ENCODE assay signal across 8 cellular contexts in genomic region chr2:239298126-239298804, GRCh38.
DNase-seq lines count a peak whose midpoint lies in the region; ATAC-seq, FAIRE-seq and TF ChIP-seq lines count a peak whose summit lies in the region.

No MANE protein-coding gene starts in this region.

- DNase-seq in DND-41 (peak; percentile 95), H1 (ENCODE audit: low read depth in 1 of 2, low spot score in 2 of 2) (no peak), NCI-H2081 (lab: John Stamatoyannopoulos, UW) (no peak), HuH-7.5 (ENCODE audit: low spot score) (no peak), SKM-1 treated with dmso at 0.1 percent for 144 hours (lab: John Stamatoyannopoulos, UW; ENCODE audit: unreplicated experiment) (no peak), epidermal melanocyte (ENCODE audit: insufficient read length, low spot score) (no peak)
- peak; percentile 72 to 77 for DNase-seq in activated CD4-positive, alpha-beta T cell treated with anti-CD3 and anti-CD28 coated beads for 4 hours
- peak; percentile 59 for DNase-seq in stimulated activated CD4-positive, alpha-beta T cell treated with anti-CD3 and anti-CD28 coated beads, Interleukin-4, amount 100 ng/mL, for 1 hour

- H4K20me1 ChIP-seq in DND-41 (ENCODE audit: insufficient read depth, low read length) (peaks cover 88% of the 10 kb centered on the region), H1 (replicated peaks in 1 of 2; ENCODE audit: control insufficient read depth in 1 of 2, insufficient read depth in 2 of 2, low read length in 2 of 2) (peaks cover 3 to 11% of the 10 kb centered on the region in 2 experiments)

- no peak overlapping the region for H4K8ac ChIP-seq in H1 (ENCODE audit: extremely low read depth, insufficient read depth, low read length)

- no peak for TF ChIP-seq EP300 in H1 (IDR thresholded peaks at IDR 0.05; ENCODE audit: borderline replicate concordance in 1 of 2, low read depth in 2 of 2, low read length in 2 of 2)

- H4K91ac ChIP-seq in H1 (replicated peaks; ENCODE audit: insufficient read length, low read length): peak overlapping the region; percentile 20

- 0 out of 2 replicates have a peak overlapping the region, but pooled peaks have one; percentile 18 for H2BK5ac ChIP-seq in H1 (ENCODE audit: low read depth, low read length)

- H3K9ac ChIP-seq in DND-41 (ENCODE audit: low read depth, low read length) (peak overlapping the region; percentile 87), H1 (replicated peaks in 1 of 4; ENCODE audit: extremely low read depth in 1 of 4, low read depth in 3 of 4, low read length in 3 of 4) (no peak overlapping the region)

- peaks cover 6% of the 10 kb centered on the region; the same call in 1 of the 2 replicates for H3K79me1 ChIP-seq in H1 (ENCODE audit: low read depth, low read length)

- H3K23me2 ChIP-seq in H1 (ENCODE audit: low read depth, low read length): no peaks in the 10 kb centered on the region

- peak overlapping the region; percentile 97 for H3K27ac ChIP-seq in DND-41 (ENCODE audit: low read length)
- no peak overlapping the region for H3K27ac ChIP-seq in H1 (ENCODE audit: low read depth, low read length)

- H3K23ac ChIP-seq in H1 (ENCODE audit: insufficient read length): no peak overlapping the region

- H3K4me3 ChIP-seq in DND-41 (ENCODE audit: low read depth in 1 of 2, low read length in 2 of 2) (peak overlapping the region; percentile 81 to 82), H1 (ENCODE audit: extremely low read depth in 1 of 4, insufficient read depth in 2 of 4, low read depth in 3 of 4, low read length in 4 of 4) (no peak overlapping the region)

- H3K4ac ChIP-seq in H1 (replicated peaks; ENCODE audit: insufficient read length, low read depth, low read length): no peak overlapping the region

- H3K9me3 ChIP-seq in DND-41 (ENCODE audit: insufficient read depth, low read length, severe bottlenecking) (peaks cover 4% of the 10 kb centered on the region), H1 (ENCODE audit: insufficient read depth in 2 of 2, low read depth in 1 of 2, low read length in 1 of 2) (no peaks in the 10 kb centered on the region)

- H3K4me2 ChIP-seq in DND-41 (ENCODE audit: insufficient read depth, low read length) (peak overlapping the region; percentile 88), H1 (ENCODE audit: insufficient read depth in 1 of 2, low read depth in 2 of 2, low read length in 2 of 2) (no peak overlapping the region)

- no peak overlapping the region for H2AFZ ChIP-seq in DND-41 (ENCODE audit: low read depth, low read length)
- no peak overlapping the region for H2AFZ ChIP-seq in H1 (ENCODE audit: low read length)

- peaks cover 70% of the 10 kb centered on the region for H3K36me3 ChIP-seq in DND-41 (ENCODE audit: insufficient read depth, low read length)
- no peaks in the 10 kb centered on the region for H3K36me3 ChIP-seq in H1 (ENCODE audit: control insufficient read depth in 2 of 4, insufficient read depth in 4 of 4, low read length in 3 of 4)

- no peak overlapping the region for H4K5ac ChIP-seq in H1 (ENCODE audit: insufficient read length, low read depth, low read length)

- no peak for FAIRE-seq in H1 (lab: Jason Lieb, UNC)

- peaks cover 94% of the 10 kb centered on the region for H3K79me2 ChIP-seq in DND-41 (ENCODE audit: insufficient read depth, low read length)
- peaks cover 0 to 72% of the 10 kb centered on the region in 2 experiments; a peak in 3 of 4 replicates for H3K79me2 ChIP-seq in H1 (ENCODE audit: control insufficient read depth in 1 of 2, insufficient read depth in 2 of 2, low read length in 2 of 2)

- no peak overlapping the region for H2BK15ac ChIP-seq in H1 (ENCODE audit: low read length)

- CTCF ChIA-PET in H1 (lab: Charles Lee; ENCODE audit: partially characterized antibody): interaction anchor here (0.6 to 1.8 kb wide), 4 partner anchors 14 to 34 kb away, joined by 3 to 5 read pairs (median 4); no protein-coding TSS in a partner anchor

- H3K18ac ChIP-seq in H1 (ENCODE audit: extremely low read depth, low read length): no peak overlapping the region

- POLR2A ChIA-PET in H1 (lab: Charles Lee; ENCODE audit: partially characterized antibody): no interaction called here

- no peak overlapping the region for H3K14ac ChIP-seq in H1 (ENCODE audit: insufficient read length)

- H2BK12ac ChIP-seq in H1 (ENCODE audit: low read depth, low read length): no peak overlapping the region

- no peak overlapping the region for H3K56ac ChIP-seq in H1 (replicated peaks; ENCODE audit: insufficient read length, low read depth, low read length)

- peak overlapping the region; percentile 78; the same call in 1 of the 2 replicates for H2AK5ac ChIP-seq in H1 (ENCODE audit: low read depth, low read length)

- WGBS in H1 (ENCODE audit: extremely low coverage in 1 of 2, insufficient coverage in 1 of 2, insufficient read length in 1 of 2, insufficient replicate concordance in 2 of 2, low coverage in 1 of 2, low lambda C conversion rate in 2 of 2, missing lambda C conversion rate in 1 of 2), 2 experiments: 87% methylated on average over 14 of the region's 14 CpGs; no CpG with 5 or more reads in 1 of the 2 experiments

- H2BK120ac ChIP-seq in H1 (replicated peaks; ENCODE audit: low read depth, low read length): no peak overlapping the region

- TF ChIP-seq CTCF in DND-41 (IDR thresholded peaks at IDR 0.05; ENCODE audit: borderline replicate concordance, extremely low read depth, low read length, poor library complexity, severe bottlenecking) (peak; percentile 62), H1 (IDR thresholded peaks at IDR 0.05; ENCODE audit: control extremely low read depth in 1 of 3, insufficient read depth in 1 of 3, low read depth in 1 of 3, low read length in 3 of 3) (no peak)

- H3K27me3 ChIP-seq in DND-41 (ENCODE audit: insufficient read depth, low read length, poor library complexity) (no peaks in the 10 kb centered on the region), H1 (replicated peaks in 1 of 4; ENCODE audit: control insufficient read depth in 3 of 4, extremely low read depth in 1 of 4, insufficient read depth in 3 of 4, low read length in 3 of 4) (no peaks in the 10 kb centered on the region)

- H2BK20ac ChIP-seq in H1 (ENCODE audit: low read length): no peak overlapping the region

- peak; percentile 88 for ATAC-seq in DND-41 (ENCODE audit: insufficient read depth, low read depth)

- TF ChIP-seq RAD21 in H1 (IDR thresholded peaks at IDR 0.05 in 1 of 2, conservative IDR thresholded peaks at IDR 0.05 in 1 of 2; ENCODE audit: low read depth in 2 of 2, low read length in 2 of 2): no peak

- no peak for TF ChIP-seq POLR2A in H1 (IDR thresholded peaks at IDR 0.05; ENCODE audit: control extremely low read depth in 1 of 2, low read depth in 2 of 2, low read length in 2 of 2)

- H3K4me1 ChIP-seq in DND-41 (ENCODE audit: insufficient read depth, low read length) (peaks cover 94% of the 10 kb centered on the region), H1 (replicated peaks in 1 of 4; ENCODE audit: control insufficient read depth in 3 of 4, insufficient read depth in 4 of 4, low read length in 3 of 4) (peaks cover 10 to 48% (median 28%) of the 10 kb centered on the region in 4 experiments)

TF ChIP-seq in H1, 55 proteins besides CTCF, POLR2A, EP300 and RAD21 (continues in another document):
- TF ChIP-seq ASH2L (IDR thresholded peaks at IDR 0.05; ENCODE audit: low read length) (no peak), CEBPB (IDR thresholded peaks at IDR 0.05; ENCODE audit: low read depth, low read length) (no peak), GTF2F1 (IDR thresholded peaks at IDR 0.05; ENCODE audit: borderline replicate concordance, low read depth, low read length) (no peak), RFX5 (IDR thresholded peaks at IDR 0.05; ENCODE audit: borderline replicate concordance, low read depth, low read length) (no peak), E2F6 (IDR thresholded peaks at IDR 0.05) (no peak), USF2 (IDR thresholded peaks at IDR 0.05; ENCODE audit: low read length) (no peak), TEAD4 (IDR thresholded peaks at IDR 0.05; ENCODE audit: low read depth, low read length) (no peak), NANOG (IDR thresholded peaks at IDR 0.05; ENCODE audit: insufficient read depth, low read depth, low read length, poor library complexity, severe bottlenecking) (no peak), SIX5 (IDR thresholded peaks at IDR 0.05; ENCODE audit: low read depth, low read length) (no peak), CHD1 (IDR thresholded peaks at IDR 0.05; ENCODE audit: low read depth, low read length) (no peak), ATF3 (IDR thresholded peaks at IDR 0.05; ENCODE audit: insufficient read depth, low read depth, low read length) (no peak), RNF2 (IDR thresholded peaks at IDR 0.05; ENCODE audit: borderline replicate concordance, low read depth, low read length, missing control alignments, poor library complexity, severe bottlenecking) (no peak), MAX (IDR thresholded peaks at IDR 0.05) (no peak), CBX8 (IDR thresholded peaks at IDR 0.05; ENCODE audit: borderline replicate concordance, low read depth, low read length) (no peak), NRF1 (IDR thresholded peaks at IDR 0.05; ENCODE audit: low read depth, low read length) (no peak), TAF7 (optimal IDR thresholded peaks at IDR 0.05; ENCODE audit: borderline replicate concordance, low read depth, low read length) (no peak), ZNF274 (IDR thresholded peaks at IDR 0.05; ENCODE audit: borderline replicate concordance, extremely low read depth, low read length) (no peak), HDAC2 (IDR thresholded peaks at IDR 0.05; ENCODE audit: borderline replicate concordance in 1 of 2, low read depth in 2 of 2, low read length in 2 of 2) (no peak)

Comparison
In these comparisons a context has a peak if more than half of its experiments do, and no peak if none do; other contexts are left out.
1. DNase-seq: peak in DND-41 (single experiment), activated CD4-positive, alpha-beta T cell treated with anti-CD3 and anti-CD28 coated beads for 4 hours (2 of 2) and stimulated activated CD4-positive, alpha-beta T cell treated with anti-CD3 and anti-CD28 coated beads, Interleukin-4, amount 100 ng/mL, for 1 hour (single experiment); none in H1 (0 of 2), NCI-H2081 (0 of 2), HuH-7.5 (single experiment), SKM-1 treated with dmso at 0.1 percent for 144 hours (single experiment) and epidermal melanocyte (single experiment).
2. H3K4me3 ChIP-seq: peak in DND-41 (2 of 2); none in H1 (0 of 4).